9 cellular contexts compared by ENCODE assay signal in the genomic region with DNA sequence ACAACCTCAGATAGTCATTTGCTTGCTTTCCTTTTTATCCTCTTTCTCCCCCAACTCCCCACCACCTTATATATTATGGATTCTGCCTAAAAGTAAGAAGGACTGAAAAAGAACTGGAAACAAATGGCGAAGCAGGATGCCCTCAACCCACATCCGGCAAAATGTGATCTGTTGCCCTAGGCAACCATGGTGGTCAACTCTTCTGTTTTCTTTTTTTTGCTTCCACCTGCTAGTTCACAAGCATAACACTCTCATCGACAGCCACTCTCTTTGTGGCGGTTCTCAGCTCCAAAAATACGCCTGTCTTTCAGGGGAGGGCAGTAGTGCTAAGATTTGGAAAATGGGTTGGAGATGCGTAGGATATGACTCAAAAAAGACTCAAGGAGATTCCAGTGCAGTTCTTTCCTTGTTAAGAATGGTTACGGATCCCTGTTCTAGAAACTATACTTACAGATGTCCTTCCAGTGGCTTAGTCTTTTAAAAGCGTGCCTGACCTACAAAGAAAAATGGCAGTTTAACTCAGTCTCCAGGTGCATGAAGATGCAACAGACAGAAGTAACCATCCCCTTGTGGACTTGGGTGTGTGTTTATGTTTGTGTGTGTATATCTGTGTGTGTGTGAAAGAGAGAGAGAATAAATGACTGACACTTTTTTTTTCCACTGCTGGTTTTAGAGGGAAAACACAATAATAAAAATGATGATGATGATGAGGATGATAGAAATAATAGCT. TPM values are rescaled to one million over a fixed set of nuclear protein-coding genes. Genes with fewer than 3 reads are reported as not detected.
DNase-seq lines count a peak whose midpoint lies in the region; ATAC-seq, FAIRE-seq and TF ChIP-seq lines count a peak whose summit lies in the region.
"Had no signal": no experiment of that assay in that cellular context is flagged by ENCODE, and none has a peak within 500 bp of the region (broad histone marks: within the 10 kb centered on the region; RNA-seq: fewer than 3 reads in every experiment).

No MANE protein-coding gene starts in this region.

- POLR2A ChIA-PET in GM10248 (lab: Yijun Ruan, JAX) = interaction anchor here (0.5 kb wide), 1 partner anchor 81 kb away, joined by 4 read pairs; no protein-coding TSS in a partner anchor
- POLR2A ChIA-PET in HepG2 (lab: Yijun Ruan, JAX) = no interaction called here

- H3K9ac ChIP-seq in HepG2 (ENCODE audit: insufficient read depth, low read depth, low read length) = no peak overlapping the region

- peak; percentile 85 for ATAC-seq in GM21528 (IDR thresholded peaks at IDR 0.05; ENCODE audit: low FRiP score, unreplicated experiment)
- no peak for ATAC-seq in HepG2

- TF ChIP-seq CTCF in GM10248 (IDR thresholded peaks at IDR 0.05; ENCODE audit: control extremely low read depth, extremely low read depth, low read depth, missing control alignments) (peak; percentile 35), HepG2 (CRISPR knock-in tag; IDR thresholded peaks at IDR 0.05) (no peak), left ventricle myocardium inferior (IDR thresholded peaks at IDR 0.05; ENCODE audit: borderline replicate concordance) (no peak)

- FAIRE-seq in HepG2 (lab: Jason Lieb, UNC) = no peak

- no peak for TF ChIP-seq RAD21 in HepG2 (CRISPR knock-in tag; IDR thresholded peaks at IDR 0.05)

- no peak overlapping the region for H3K4me2 ChIP-seq in HepG2 (ENCODE audit: low read depth, low read length)

- CTCF ChIA-PET in GM10248 (lab: Yijun Ruan, JAX) = interaction anchor here (0.7 to 1.5 kb wide), 7 partner anchors 11 to 39 kb away, joined by 3 to 5 read pairs (median 3); no protein-coding TSS in a partner anchor
- CTCF ChIA-PET in HepG2 (lab: Yijun Ruan, JAX; ENCODE audit: low intra/inter-chr PET ratio, low total read pairs) = no interaction called here

- H3K36me3 ChIP-seq in KOPT-K1 (ENCODE audit: insufficient read depth, low read length) (peaks cover 19% of the 10 kb centered on the region), thymus (ENCODE audit: control insufficient read depth, insufficient read depth) (peaks cover 20% of the 10 kb centered on the region), HepG2 (replicated peaks in 1 of 2; ENCODE audit: control insufficient read depth in 1 of 2, insufficient read depth in 2 of 2, low read length in 2 of 2) (no peaks in the 10 kb centered on the region), left ventricle myocardium inferior (no peaks in the 10 kb centered on the region)
- H3K36me3 ChIP-seq: right lobe of liver had no signal

- TF ChIP-seq EP300 in HepG2 (IDR thresholded peaks at IDR 0.05; ENCODE audit: low read depth in 2 of 2, low read length in 2 of 2) = no peak
- no peak for TF ChIP-seq EP300 in HepG2 (CRISPR knock-in tag; IDR thresholded peaks at IDR 0.05; ENCODE audit: borderline replicate concordance)

- in situ Hi-C loops in HepG2 (cut with HindIII; ENCODE audit: extremely low pct_ligation_motif_present, low pct_unique_long_range_greater_than_20kb) = no loop called here

- H3K4me1 ChIP-seq in thymus (ENCODE audit: control insufficient read depth, insufficient read depth, low read length) (peaks cover 37% of the 10 kb centered on the region), HepG2 (ENCODE audit: insufficient read depth, low read length) (no peaks in the 10 kb centered on the region), left ventricle myocardium inferior (no peaks in the 10 kb centered on the region)

- no peak overlapping the region for H2AFZ ChIP-seq in HepG2 (ENCODE audit: low read length)

- TF ChIP-seq POLR2A in HepG2 (IDR thresholded peaks at IDR 0.05; ENCODE audit: insufficient read depth in 1 of 2, low read depth in 2 of 2, low read length in 2 of 2) = no peak

- no peaks in the 10 kb centered on the region for H3K79me2 ChIP-seq in HepG2 (ENCODE audit: insufficient read depth, low read length)

- 4% methylated on average over 8 of the region's 8 CpGs for WGBS in thymus
- WGBS in HepG2 (ENCODE audit: low lambda C conversion rate) = 20% methylated on average over 8 of the region's 8 CpGs

- H3K27me3 ChIP-seq in thymus (ENCODE audit: control insufficient read depth, insufficient read depth) = no peaks in the 10 kb centered on the region
- 0 out of 5 replicates have a peak, but pooled peaks cover 0 to 4% of the 10 kb centered on the region in 2 experiments for H3K27me3 ChIP-seq in HepG2 (ENCODE audit: control insufficient read depth in 1 of 2, insufficient read depth in 2 of 2, low read length in 2 of 2)
- no peaks in the 10 kb centered on the region for H3K27me3 ChIP-seq in left ventricle myocardium inferior (ENCODE audit: low read depth)
- H3K27me3 ChIP-seq: right lobe of liver had no signal

- intact Hi-C loops in HepG2 (cut with micrococcal nuclease; ENCODE audit: unreplicated experiment) = no loop called here
- intact Hi-C loops in left ventricle myocardium inferior (cut with micrococcal nuclease) = no loop called here

- BruUV-seq in HepG2 (replicated peaks; lab: Mats Ljungman, UMichigan) = no TSS peak

- H3K4me3 ChIP-seq in thymus (ENCODE audit: low read length) (peak overlapping the region; percentile 46), HepG2 (replicated peaks in 1 of 3; ENCODE audit: insufficient read depth in 1 of 3, low read depth in 2 of 3, low read length in 3 of 3) (no peak overlapping the region), left ventricle myocardium inferior (no peak overlapping the region)
- H3K4me3 ChIP-seq: right lobe of liver had no signal

- H4K20me1 ChIP-seq in HepG2 (ENCODE audit: insufficient read depth, low read length) = no peaks in the 10 kb centered on the region

- H3K9me3 ChIP-seq in KOPT-K1 (ENCODE audit: insufficient read depth, low read length, poor library complexity, severe bottlenecking) (no peaks in the 10 kb centered on the region), thymus (ENCODE audit: control insufficient read depth) (no peaks in the 10 kb centered on the region), HepG2 (ENCODE audit: low read length) (no peaks in the 10 kb centered on the region), left ventricle myocardium inferior (replicated peaks) (no peaks in the 10 kb centered on the region)
- H3K9me3 ChIP-seq: right lobe of liver had no signal

- H3K27ac ChIP-seq in KOPT-K1 (ENCODE audit: low read depth, low read length, poor library complexity, severe bottlenecking) = peak overlapping the region; percentile 94
- peak overlapping the region; percentile 97 for H3K27ac ChIP-seq in thymus (ENCODE audit: low read depth)
- no peak overlapping the region for H3K27ac ChIP-seq in HepG2 (ENCODE audit: extremely low read length, insufficient read depth, low read length)
- H3K27ac ChIP-seq in left ventricle myocardium inferior (replicated peaks) = no peak overlapping the region
- H3K27ac ChIP-seq: right lobe of liver had no signal

- DNase-seq in GM10248 (ENCODE audit: extremely low spot score) (peak; percentile 57), NCI-H146 (lab: John Stamatoyannopoulos, UW) (no peak), HepG2 (ENCODE audit: low spot score) (no peak), left ventricle myocardium inferior (no peak)
- peak; percentile 58 for DNase-seq in activated effector memory CD4-positive, alpha-beta T cell treated with Interleukin-2 at 50 U/mL for 16 hours
- DNase-seq: right lobe of liver had no signal

TF ChIP-seq in HepG2, 621 proteins besides CTCF, POLR2A, EP300 and RAD21 (continues in another document):
- no peak for TF ChIP-seq KDM1A (CRISPR knock-in tag; IDR thresholded peaks at IDR 0.05)
- TF ChIP-seq, protein P1, sequence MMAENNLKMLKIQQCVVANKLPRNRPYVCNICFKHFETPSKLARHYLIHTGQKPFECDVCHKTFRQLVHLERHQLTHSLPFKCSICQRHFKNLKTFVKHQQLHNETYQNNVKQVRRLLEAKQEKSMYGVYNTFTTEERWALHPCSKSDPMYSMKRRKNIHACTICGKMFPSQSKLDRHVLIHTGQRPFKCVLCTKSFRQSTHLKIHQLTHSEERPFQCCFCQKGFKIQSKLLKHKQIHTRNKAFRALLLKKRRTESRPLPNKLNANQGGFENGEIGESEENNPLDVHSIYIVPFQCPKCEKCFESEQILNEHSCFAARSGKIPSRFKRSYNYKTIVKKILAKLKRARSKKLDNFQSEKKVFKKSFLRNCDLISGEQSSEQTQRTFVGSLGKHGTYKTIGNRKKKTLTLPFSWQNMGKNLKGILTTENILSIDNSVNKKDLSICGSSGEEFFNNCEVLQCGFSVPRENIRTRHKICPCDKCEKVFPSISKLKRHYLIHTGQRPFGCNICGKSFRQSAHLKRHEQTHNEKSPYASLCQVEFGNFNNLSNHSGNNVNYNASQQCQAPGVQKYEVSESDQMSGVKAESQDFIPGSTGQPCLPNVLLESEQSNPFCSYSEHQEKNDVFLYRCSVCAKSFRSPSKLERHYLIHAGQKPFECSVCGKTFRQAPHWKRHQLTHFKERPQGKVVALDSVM (CRISPR knock-in tag; IDR thresholded peaks at IDR 0.05) = no peak
- TF ChIP-seq MATR3 (CRISPR knock-in tag; IDR thresholded peaks at IDR 0.05) = no peak
- TF ChIP-seq ZNF672 (CRISPR knock-in tag; IDR thresholded peaks at IDR 0.05) = no peak

RNA-seq across cellular contexts. Expression of a gene that starts 10.7 kb away (rescaled TPM):
- 40.0 TPM for polyA plus RNA-seq in thymus
- not detected in 2 replicates for total RNA-seq in HepG2 (2016; rRNA removed; fragmentation: Illumina TruSeq; extraction: Trizol)
- not detected in 2 replicates for total RNA-seq in HepG2 (2016; cell fraction: cytosol; rRNA removed; fragmentation: Illumina TruSeq; extraction: Trizol; ENCODE audit: low read depth)
- total RNA-seq in HepG2 (2016; cell fraction: insoluble cytoplasmic fraction; rRNA removed; fragmentation: Illumina TruSeq; extraction: Trizol) = not detected in 2 replicates
- total RNA-seq in HepG2 (2016; cell fraction: membrane; rRNA removed; fragmentation: Illumina TruSeq; extraction: Trizol) = not detected in 2 replicates
- total RNA-seq in HepG2 (2016; cell fraction: nucleus; rRNA removed; fragmentation: Illumina TruSeq; extraction: Trizol) = not detected in 2 replicates
- 0.08 TPM in 1 of 2 replicates, not detected in the other for polyA plus RNA-seq in HepG2 (2011; rRNA removed)
- not detected in 2 replicates for polyA plus RNA-seq in HepG2 (2011; cell fraction: cytosol; rRNA removed)
- not detected in 2 replicates for polyA plus RNA-seq in HepG2 (2011; cell fraction: nucleus; rRNA removed)
- not detected in 2 replicates for polyA plus RNA-seq in HepG2 (2012)
- not detected in 2 replicates for polyA plus RNA-seq in HepG2 (2016; cell fraction: cytosol; fragmentation: Illumina TruSeq; extraction: Trizol; ENCODE audit: low read depth)
- polyA plus RNA-seq in HepG2 (2016; cell fraction: insoluble cytoplasmic fraction; fragmentation: Illumina TruSeq; extraction: Trizol; ENCODE audit: low read depth) = not detected in 2 replicates
- polyA plus RNA-seq in HepG2 (2016; cell fraction: membrane; fragmentation: Illumina TruSeq; extraction: Trizol; ENCODE audit: low read depth) = not detected in 2 replicates
- not detected in 2 replicates for polyA plus RNA-seq in HepG2 (2016; cell fraction: nucleus; fragmentation: Illumina TruSeq; extraction: Trizol; ENCODE audit: insufficient read depth, low read depth)
- polyA minus RNA-seq in HepG2 (2011; rRNA and poly(A)+ RNA removed; ENCODE audit: low replicate concordance) = 0.05 TPM in 1 of 2 replicates, not detected in the other
- not detected in 2 replicates for polyA minus RNA-seq in HepG2 (2011; cell fraction: cytosol; rRNA and poly(A)+ RNA removed)
- polyA minus RNA-seq in HepG2 (2011; cell fraction: nucleus; rRNA and poly(A)+ RNA removed) = not detected in 2 replicates
- total RNA-seq in left ventricle myocardium inferior = 2.6 TPM

Comparison
In these comparisons a context has a peak if more than half of its experiments do, and no peak if none do; other contexts are left out.
1. DNase-seq: peak in GM10248 (single experiment) and activated effector memory CD4-positive, alpha-beta T cell treated with Interleukin-2 at 50 U/mL for 16 hours (single experiment); none in NCI-H146 (single experiment), HepG2 (single experiment) and left ventricle myocardium inferior (single experiment).
2. H3K27ac ChIP-seq: peak in KOPT-K1 (single experiment) and thymus (single experiment); none in HepG2 (single experiment) and left ventricle myocardium inferior (single experiment).